ENCODE assay signal across 1 cellular context in the genomic region with DNA sequence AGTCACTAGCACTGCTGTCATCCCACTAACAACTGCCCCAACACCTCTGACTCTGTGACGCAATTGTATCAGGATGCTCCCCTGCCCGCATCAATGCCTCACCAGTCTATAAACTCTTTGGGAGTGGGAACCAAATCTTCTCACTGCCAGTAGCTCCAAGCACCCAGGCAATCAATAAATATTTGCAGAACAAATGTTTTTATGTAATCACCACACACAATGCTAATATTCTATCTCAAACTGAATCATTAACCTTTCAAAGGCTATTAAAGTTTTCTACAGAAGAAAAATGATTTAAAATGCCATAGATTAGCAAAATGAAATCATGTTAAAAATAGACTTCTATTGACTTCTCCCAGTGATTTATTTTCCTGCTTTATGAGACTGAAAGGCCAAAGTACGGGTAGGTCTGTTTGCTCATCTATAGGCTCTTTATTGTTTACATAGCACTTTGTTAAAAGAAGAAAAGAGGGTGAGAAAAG.
TF ChIP-seq lines count a peak whose summit lies in the region.

No MANE protein-coding gene starts in this region.

TF ChIP-seq in liver, 16 proteins besides CTCF, POLR2A, EP300 and RAD21 (continued from another document):
- TF ChIP-seq, protein P1, sequence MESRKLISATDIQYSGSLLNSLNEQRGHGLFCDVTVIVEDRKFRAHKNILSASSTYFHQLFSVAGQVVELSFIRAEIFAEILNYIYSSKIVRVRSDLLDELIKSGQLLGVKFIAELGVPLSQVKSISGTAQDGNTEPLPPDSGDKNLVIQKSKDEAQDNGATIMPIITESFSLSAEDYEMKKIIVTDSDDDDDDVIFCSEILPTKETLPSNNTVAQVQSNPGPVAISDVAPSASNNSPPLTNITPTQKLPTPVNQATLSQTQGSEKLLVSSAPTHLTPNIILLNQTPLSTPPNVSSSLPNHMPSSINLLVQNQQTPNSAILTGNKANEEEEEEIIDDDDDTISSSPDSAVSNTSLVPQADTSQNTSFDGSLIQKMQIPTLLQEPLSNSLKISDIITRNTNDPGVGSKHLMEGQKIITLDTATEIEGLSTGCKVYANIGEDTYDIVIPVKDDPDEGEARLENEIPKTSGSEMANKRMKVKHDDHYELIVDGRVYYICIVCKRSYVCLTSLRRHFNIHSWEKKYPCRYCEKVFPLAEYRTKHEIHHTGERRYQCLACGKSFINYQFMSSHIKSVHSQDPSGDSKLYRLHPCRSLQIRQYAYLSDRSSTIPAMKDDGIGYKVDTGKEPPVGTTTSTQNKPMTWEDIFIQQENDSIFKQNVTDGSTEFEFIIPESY (IDR thresholded peaks at IDR 0.05), result no peak
